In genomic region chr12:94760786-94761185, GRCh38 we compare ENCODE assay signal across 20 cellular contexts.
DNase-seq lines count a peak whose midpoint lies in the region; ATAC-seq, FAIRE-seq and TF ChIP-seq lines count a peak whose summit lies in the region.
"Had no signal": no experiment of that assay in that cellular context is flagged by ENCODE, and none has a peak within 500 bp of the region (broad histone marks: within the 10 kb centered on the region; RNA-seq: fewer than 3 reads in every experiment).

No MANE protein-coding gene starts in this region.

- WGBS in K562 (ENCODE audit: insufficient coverage, low coverage, missing lambda C conversion rate) = 0% methylated on average over 2 of the region's 2 CpGs
- WGBS in right cardiac atrium = 84% methylated on average over 2 of the region's 2 CpGs

- H3K36me3 ChIP-seq in HEK293 (ENCODE audit: control insufficient read depth in 2 of 2, insufficient read depth in 1 of 2, low read length in 2 of 2) (no peaks in the 10 kb centered on the region), K562 (ENCODE audit: control insufficient read depth, insufficient read depth, low read length) (no peaks in the 10 kb centered on the region), osteoblast (ENCODE audit: insufficient read depth, low read length) (no peaks in the 10 kb centered on the region)
- H3K36me3 ChIP-seq: MG63 had no signal

- CTCF ChIA-PET in HEK293 (lab: Yijun Ruan, JAX) (interaction anchor here (1.8 to 2.4 kb wide), 2 partner anchors 115 to 214 kb away, joined by 7 to 11 read pairs; no protein-coding TSS in a partner anchor), K562 (lab: Yijun Ruan, JAX; ENCODE audit: low intra/inter-chr PET ratio) (no interaction called here)

- DNase-seq in K562 (ENCODE audit: extremely low read depth in 1 of 4, low spot score in 3 of 4) (no peak), fibroblast of the aortic adventitia (ENCODE audit: low read depth) (peak; percentile 15), osteoblast (ENCODE audit: insufficient read length, low spot score, missing footprints) (no peak), NCI-H524 treated with DMSO at 0.1 percent for 48 hours (lab: John Stamatoyannopoulos, UW) (no peak), cardiac septum (ENCODE audit: low spot score) (no peak), right cardiac atrium (no peak)
- DNase-seq: DMS 273 treated with DMSO at 0.1 percent for 48 hours, GDM1, NCI-H1105, NCI-H1694, NCI-H524, Right ventricle myocardium superior had no signal

- POLR2A ChIA-PET in HEK293 (lab: Yijun Ruan, JAX) (no interaction called here), K562 (lab: Yijun Ruan, JAX) (no interaction called here)

- H3K9me3 ChIP-seq in HEK293 (ENCODE audit: control insufficient read depth, insufficient read depth, low read depth, low read length) (no peaks in the 10 kb centered on the region), K562 (replicated peaks; ENCODE audit: control insufficient read depth, insufficient read depth, low read depth, low read length) (no peaks in the 10 kb centered on the region), osteoblast (ENCODE audit: low read depth, low read length) (no peaks in the 10 kb centered on the region), right cardiac atrium (ENCODE audit: control insufficient read depth, low read length) (no peaks in the 10 kb centered on the region)
- H3K9me3 ChIP-seq: MG63 had no signal

- H2AFZ ChIP-seq in K562 (ENCODE audit: low read depth, low read length) (no peak overlapping the region), osteoblast (ENCODE audit: low read length) (no peak overlapping the region)
- H2AFZ ChIP-seq: GM23338 had no signal

- H3K4me3 ChIP-seq in HEK293 (ENCODE audit: low read depth, low read length) (no peak overlapping the region), K562 (no peak overlapping the region), fibroblast of the aortic adventitia (ENCODE audit: low read depth, low read length) (no peak overlapping the region), osteoblast (ENCODE audit: insufficient read depth, low read length) (no peak overlapping the region), right cardiac atrium (ENCODE audit: low read length) (no peak overlapping the region)
- H3K4me3 ChIP-seq: GM12878, GM23338, MG63 had no signal

- H4K20me1 ChIP-seq in K562 (replicated peaks; ENCODE audit: control insufficient read depth, insufficient read depth, low read length) = no peaks in the 10 kb centered on the region
- no peaks in the 10 kb centered on the region for H4K20me1 ChIP-seq in osteoblast (ENCODE audit: insufficient read depth, low read length)

- intact Hi-C loops in K562 (cut with micrococcal nuclease) (loop anchor here (5.0 kb wide), 1 partner anchor 158 kb away; no protein-coding TSS in a partner anchor), cardiac septum (cut with DNase I) (loop anchor here (5.0 kb wide), 1 partner anchor 213 kb away; no protein-coding TSS in a partner anchor), right cardiac atrium (cut with DNase I) (loop anchor here in 3 of 4 donors (5.0 to 10.0 kb wide), 2 partner anchors 213 to 216 kb away; no protein-coding TSS in a partner anchor)

- H3K27me3 ChIP-seq in K562 (ENCODE audit: control insufficient read depth in 2 of 2, insufficient read depth in 2 of 2, low read length in 2 of 2) = peaks cover 3 to 12% of the 10 kb centered on the region in 2 experiments; a peak in 2 of 5 replicates
- H3K27me3 ChIP-seq in osteoblast (ENCODE audit: insufficient read depth, low read length) = peaks cover 7% of the 10 kb centered on the region
- no peaks in the 10 kb centered on the region for H3K27me3 ChIP-seq in right cardiac atrium (ENCODE audit: control insufficient read depth, insufficient read depth)
- H3K27me3 ChIP-seq: MG63 had no signal

- H3K27ac ChIP-seq in HEK293 (ENCODE audit: extremely low read depth, low read depth, low read length) (no peak overlapping the region), K562 (ENCODE audit: extremely low read depth, low read depth, low read length) (no peak overlapping the region), osteoblast (ENCODE audit: low read depth, low read length) (peak overlapping the region; percentile 57), right cardiac atrium (ENCODE audit: low read length) (no peak overlapping the region)
- H3K27ac ChIP-seq: C4-2B, KMS-11 had no signal

- H3K9me1 ChIP-seq in K562 (ENCODE audit: control insufficient read depth, insufficient read depth, low read length) = peaks cover 4% of the 10 kb centered on the region

- ATAC-seq in K562 = no peak
- ATAC-seq in GM19452 (IDR thresholded peaks at IDR 0.05; ENCODE audit: unreplicated experiment) = no peak
- no peak for ATAC-seq in right cardiac atrium
- ATAC-seq: GM12878, GM23338 had no signal

- TF ChIP-seq CTCF in HEK293 (tag by site-specific recombination; IDR thresholded peaks at IDR 0.05) (no peak), K562 (IDR thresholded peaks at IDR 0.05 in 2 of 3, conservative IDR thresholded peaks at IDR 0.05 in 1 of 3; ENCODE audit: insufficient read depth in 2 of 3, low read depth in 1 of 3, low read length in 3 of 3) (no peak), fibroblast of the aortic adventitia (IDR thresholded peaks at IDR 0.05; ENCODE audit: insufficient read depth, low read length) (no peak), osteoblast (IDR thresholded peaks at IDR 0.05; ENCODE audit: extremely low read depth, low read depth, low read length) (no peak)

- no peak for TF ChIP-seq RAD21 in K562 (CRISPR knock-in tag; conservative IDR thresholded peaks at IDR 0.05 in 1 of 2, IDR thresholded peaks at IDR 0.05 in 1 of 2)

- no TSS peak for BruUV-seq in K562 (replicated peaks; lab: Mats Ljungman, UMichigan)

- no peaks in the 10 kb centered on the region for H3K4me1 ChIP-seq in HEK293 (ENCODE audit: control insufficient read depth, insufficient read depth, low read length)
- H3K4me1 ChIP-seq in K562 (replicated peaks in 1 of 2; ENCODE audit: control insufficient read depth in 2 of 2, insufficient read depth in 2 of 2, low read length in 2 of 2) = no peaks in the 10 kb centered on the region
- H3K4me1 ChIP-seq in osteoblast (ENCODE audit: insufficient read depth, low read length) = peaks cover 5% of the 10 kb centered on the region
- H3K4me1 ChIP-seq in right cardiac atrium (ENCODE audit: control insufficient read depth, insufficient read depth, low read length) = no peaks in the 10 kb centered on the region

- H3K4me2 ChIP-seq in K562 (ENCODE audit: insufficient read depth, low read length) (no peak overlapping the region), osteoblast (ENCODE audit: insufficient read depth, low read length) (no peak overlapping the region)
- H3K4me2 ChIP-seq: GM23338, KMS-11 had no signal

- H3K9ac ChIP-seq in K562 (ENCODE audit: insufficient read depth in 1 of 2, low read depth in 2 of 2, low read length in 2 of 2) = no peak overlapping the region
- H3K9ac ChIP-seq: KMS-11 had no signal

- H3K79me2 ChIP-seq in K562 (ENCODE audit: control insufficient read depth, insufficient read depth, low read length) (no peaks in the 10 kb centered on the region), osteoblast (ENCODE audit: insufficient read depth, low read length) (no peaks in the 10 kb centered on the region)

- no peak for FAIRE-seq in K562 (lab: Jason Lieb, UNC)
- FAIRE-seq: A204.1, GM12878 had no signal

- in situ Hi-C loops in K562 (cut with MboI) = no loop called here

- TF ChIP-seq EP300 in K562 (IDR thresholded peaks at IDR 0.05; ENCODE audit: low read length) = no peak

- no peak for TF ChIP-seq POLR2A in K562 (conservative IDR thresholded peaks at IDR 0.05)

TF ChIP-seq in HEK293, 187 proteins besides CTCF, POLR2A, EP300 and RAD21:
- TF ChIP-seq ZNF596 (tag by site-specific recombination; IDR thresholded peaks at IDR 0.05) = no peak
- 0 out of 2 replicates have a peak, but pooled peaks have one; percentile 17 for TF ChIP-seq ZNF146 (tag by site-specific recombination; IDR thresholded peaks at IDR 0.05)

TF ChIP-seq in K562, 482 proteins besides CTCF, POLR2A, EP300 and RAD21:
- TF ChIP-seq ZNF785 (CRISPR knock-in tag; IDR thresholded peaks at IDR 0.05) (no peak), ZNF77 (CRISPR knock-in tag; IDR thresholded peaks at IDR 0.05) (no peak), ZNF146 (CRISPR knock-in tag; IDR thresholded peaks at IDR 0.05; ENCODE audit: unreplicated experiment) (peak; percentile 20)

Comparison
In these comparisons a context has a peak if more than half of its experiments do, and no peak if none do; other contexts are left out.
1. Of the 44 proteins assayed by ChIP-seq in both K562 and HEK293: peak only in K562: none; only in HEK293: none; in both: ZNF146; in neither: 43.